1 cellular context compared by ENCODE assay signal in the genomic region with DNA sequence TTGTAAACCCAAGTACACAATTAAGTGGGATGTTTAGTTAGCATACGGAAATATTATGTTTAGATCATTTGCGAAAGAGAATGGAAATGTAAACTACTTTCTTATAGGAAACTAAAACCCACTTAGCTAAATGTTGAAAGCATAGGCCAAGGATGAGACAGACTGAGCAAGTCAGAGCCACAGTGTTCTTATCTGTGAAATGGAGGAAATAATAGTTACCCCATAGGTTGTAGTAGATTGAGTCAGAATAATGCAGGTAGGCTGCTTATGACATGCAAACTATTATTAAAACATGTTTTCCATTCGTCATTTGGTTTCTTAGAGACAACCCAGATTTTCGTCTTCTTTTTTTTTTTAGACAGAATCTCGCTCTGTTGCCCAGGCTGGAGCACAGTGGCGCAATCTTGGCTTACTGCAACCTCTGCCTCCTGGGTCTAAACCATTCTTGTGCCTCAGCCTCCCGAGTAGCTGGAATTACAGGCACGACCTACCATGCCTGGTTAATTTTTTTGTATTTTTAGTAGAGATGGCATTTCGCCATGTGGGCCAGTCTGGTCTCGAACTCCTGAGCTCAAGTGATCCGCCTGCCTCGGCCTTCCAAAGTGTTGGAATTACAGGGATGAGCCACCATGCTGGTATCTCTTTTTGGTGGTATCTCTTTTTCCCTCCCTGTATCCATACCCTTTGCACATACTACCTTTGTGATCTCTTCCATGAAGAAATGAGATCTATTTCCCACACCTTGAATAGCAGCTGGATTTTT.
TF ChIP-seq lines count a peak whose summit lies in the region.

No MANE protein-coding gene starts in this region.

TF ChIP-seq in SK-N-SH, 30 proteins besides CTCF, POLR2A, EP300 and RAD21 (continued from another document):
- TF ChIP-seq FOSL2 (IDR thresholded peaks at IDR 0.05; ENCODE audit: borderline replicate concordance, low read depth) (no peak), TEAD4 (IDR thresholded peaks at IDR 0.05; ENCODE audit: borderline replicate concordance, insufficient read depth) (no peak), ELF1 (IDR thresholded peaks at IDR 0.05) (no peak), REST (IDR thresholded peaks at IDR 0.05; ENCODE audit: low read depth, low read length) (no peak), NFIC (IDR thresholded peaks at IDR 0.05; ENCODE audit: borderline replicate concordance) (no peak), SMC3 (IDR thresholded peaks at IDR 0.05; ENCODE audit: low read depth, low read length) (no peak), POLR2AphosphoS5 (IDR thresholded peaks at IDR 0.05; ENCODE audit: low read depth, low read length) (no peak)
